Comparison of ENCODE assay signal across 19 cellular contexts in the genomic region with DNA sequence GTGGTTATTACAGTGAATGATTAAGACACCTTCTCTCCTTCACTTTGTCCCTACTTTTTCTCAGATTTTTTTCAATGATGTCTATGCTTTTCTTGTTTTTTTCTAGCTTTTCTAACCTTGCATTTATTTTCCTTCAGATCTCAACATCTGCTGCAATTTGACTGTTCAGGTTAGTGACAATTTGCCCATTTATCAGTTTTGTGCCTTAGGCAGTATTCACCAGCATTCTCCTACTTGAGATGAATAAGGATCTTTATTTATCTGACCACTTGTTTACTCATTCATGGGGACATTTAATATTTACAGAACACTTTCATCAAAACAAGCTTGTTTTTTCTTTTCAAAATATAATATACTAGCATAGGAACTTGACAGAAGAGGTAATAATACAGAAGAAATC.
DNase-seq lines count a peak whose midpoint lies in the region; ATAC-seq lines count a peak whose summit lies in the region.
"Had no signal": no experiment of that assay in that cellular context is flagged by ENCODE, and none has a peak within 500 bp of the region (broad histone marks: within the 10 kb centered on the region; RNA-seq: fewer than 3 reads in every experiment).

No MANE protein-coding gene starts in this region.

- CTCF ChIA-PET in activated naive CD4-positive, alpha-beta T cell treated with anti-CD3 and anti-CD28 coated beads, Interleukin-2, amount 10 ng/mL, durations not matched to agents 7 days and 5 days (lab: Charles Lee): no interaction called here

- no peaks in the 10 kb centered on the region for H3K36me3 Mint-ChIP-seq in activated naive CD4-positive, alpha-beta T cell treated with anti-CD3 and anti-CD28 coated beads, Interleukin-2, amount 10 ng/mL, durations not matched to agents 7 days and 5 days
- H3K36me3 Mint-ChIP-seq in naive thymus-derived CD8-positive, alpha-beta T cell: peaks cover 6 to 32% (median 13%) of the 10 kb centered on the region in 3 donors
- no peaks in the 10 kb centered on the region for H3K36me3 Mint-ChIP-seq in effector memory CD8-positive, alpha-beta T cell (ENCODE audit: insufficient read depth)

- H3K27me3 Mint-ChIP-seq in activated naive CD4-positive, alpha-beta T cell treated with anti-CD3 and anti-CD28 coated beads, Interleukin-2, amount 10 ng/mL, durations not matched to agents 7 days and 5 days: no peaks in the 10 kb centered on the region
- H3K27me3 Mint-ChIP-seq in naive thymus-derived CD8-positive, alpha-beta T cell: no peaks in the 10 kb centered on the region
- peaks cover 8 to 16% of the 10 kb centered on the region in 2 donors for H3K27me3 Mint-ChIP-seq in effector memory CD8-positive, alpha-beta T cell
- H3K27me3 Mint-ChIP-seq: B cell; CD4-positive, alpha-beta T cell had no signal

- H3K9me3 Mint-ChIP-seq in activated naive CD4-positive, alpha-beta T cell treated with anti-CD3 and anti-CD28 coated beads, Interleukin-2, amount 10 ng/mL, durations not matched to agents 7 days and 5 days: peaks cover 6% of the 10 kb centered on the region
- peaks cover 0 to 6% (median 0%) of the 10 kb centered on the region in 9 donors for H3K9me3 Mint-ChIP-seq in naive thymus-derived CD8-positive, alpha-beta T cell
- H3K9me3 Mint-ChIP-seq in effector memory CD8-positive, alpha-beta T cell: no peaks in the 10 kb centered on the region
- H3K9me3 Mint-ChIP-seq: CD8-positive, alpha-beta T cell had no signal

- no peak overlapping the region for H3K4me3 Mint-ChIP-seq in activated naive CD4-positive, alpha-beta T cell treated with anti-CD3 and anti-CD28 coated beads, Interleukin-2, amount 10 ng/mL, durations not matched to agents 7 days and 5 days
- H3K4me3 Mint-ChIP-seq in naive thymus-derived CD8-positive, alpha-beta T cell: no peak overlapping the region
- no peak overlapping the region for H3K4me3 Mint-ChIP-seq in effector memory CD8-positive, alpha-beta T cell
- H3K4me3 Mint-ChIP-seq: B cell; CD4-positive, alpha-beta T cell; CD8-positive, alpha-beta T cell had no signal

- POLR2A ChIA-PET in naive thymus-derived CD8-positive, alpha-beta T cell (lab: Charles Lee): no interaction called here

- H3K27ac Mint-ChIP-seq in activated naive CD4-positive, alpha-beta T cell treated with anti-CD3 and anti-CD28 coated beads, Interleukin-2, amount 10 ng/mL, durations not matched to agents 7 days and 5 days: no peak overlapping the region
- no peak overlapping the region for H3K27ac Mint-ChIP-seq in naive thymus-derived CD8-positive, alpha-beta T cell
- H3K27ac Mint-ChIP-seq in effector memory CD8-positive, alpha-beta T cell: no peak overlapping the region
- H3K27ac Mint-ChIP-seq: B cell; CD4-positive, alpha-beta T cell; CD8-positive, alpha-beta T cell had no signal

- H3K4me1 Mint-ChIP-seq in activated naive CD4-positive, alpha-beta T cell treated with anti-CD3 and anti-CD28 coated beads, Interleukin-2, amount 10 ng/mL, durations not matched to agents 7 days and 5 days: no peaks in the 10 kb centered on the region
- peaks cover 0 to 3% (median under 1%) of the 10 kb centered on the region in 4 donors for H3K4me1 Mint-ChIP-seq in naive thymus-derived CD8-positive, alpha-beta T cell
- H3K4me1 Mint-ChIP-seq in effector memory CD8-positive, alpha-beta T cell (ENCODE audit: low read depth in 2 of 2): no peaks in the 10 kb centered on the region
- H3K4me1 Mint-ChIP-seq: B cell had no signal

- no peak for ATAC-seq in naive thymus-derived CD8-positive, alpha-beta T cell
- no peak for ATAC-seq in effector memory CD8-positive, alpha-beta T cell (replicated peaks)
- ATAC-seq: A549; CD8-positive, alpha-beta T cell; GM12878 had no signal

- DNase-seq in COLO829 (ENCODE audit: low spot score) (peak; percentile 14), foreskin melanocyte (peak; percentile 68)
- no peak for DNase-seq in activated naive CD4-positive, alpha-beta T cell treated with anti-CD3 and anti-CD28 coated beads, Interleukin-2, amount 10 ng/mL, durations not matched to agents 7 days and 5 days
- no peak for DNase-seq in naive thymus-derived CD8-positive, alpha-beta T cell
- DNase-seq in effector memory CD8-positive, alpha-beta T cell: no peak
- DNase-seq: AML-193; CD4-positive, alpha-beta T cell; CD8-positive, alpha-beta T cell; COR-L47; DMS 273 treated with DMSO at 0.1 percent for 48 hours; DMS153; DMS53; DMS79; DND-41; EL; GDM1 had no signal

Comparison
In these comparisons a context has a peak if more than half of its experiments do, and no peak if none do; other contexts are left out.
1. DNase-seq: peak in COLO829 (single experiment) and foreskin melanocyte (single experiment); none in activated naive CD4-positive, alpha-beta T cell treated with anti-CD3 and anti-CD28 coated beads, Interleukin-2, amount 10 ng/mL, durations not matched to agents 7 days and 5 days (single experiment), naive thymus-derived CD8-positive, alpha-beta T cell (0 of 10) and effector memory CD8-positive, alpha-beta T cell (0 of 3).